Comparison of ENCODE assay signal across 15 cellular contexts in genomic region chr3:134838599-134838998, GRCh38. TPM values are rescaled to one million over a fixed set of nuclear protein-coding genes. Genes with fewer than 3 reads are reported as not detected.
DNase-seq lines count a peak whose midpoint lies in the region; ATAC-seq and TF ChIP-seq lines count a peak whose summit lies in the region.
"Had no signal": no experiment of that assay in that cellular context is flagged by ENCODE, and none has a peak within 500 bp of the region (broad histone marks: within the 10 kb centered on the region; RNA-seq: fewer than 3 reads in every experiment).

No MANE protein-coding gene starts in this region.

- no peak overlapping the region for H3K27ac Mint-ChIP-seq in glutamatergic neuron (ENCODE audit: unreplicated experiment)
- H3K27ac Mint-ChIP-seq in naive thymus-derived CD8-positive, alpha-beta T cell: no peak overlapping the region
- H3K27ac Mint-ChIP-seq: stimulated activated naive CD8-positive, alpha-beta T cell treated with anti-CD3 and anti-CD28 coated beads, Interleukin-15, Interleukin-2, amounts not matched to agents 100 ng/mL and 50 ng/mL, for 24 hours had no signal

- H3K4me3 Mint-ChIP-seq in glutamatergic neuron (ENCODE audit: unreplicated experiment): no peak overlapping the region
- no peak overlapping the region for H3K4me3 Mint-ChIP-seq in naive thymus-derived CD8-positive, alpha-beta T cell
- H3K4me3 Mint-ChIP-seq: stimulated activated naive CD8-positive, alpha-beta T cell treated with anti-CD3 and anti-CD28 coated beads, Interleukin-15, Interleukin-2, amounts not matched to agents 100 ng/mL and 50 ng/mL, for 24 hours had no signal

- peaks cover 10% of the 10 kb centered on the region for H3K27me3 ChIP-seq in Panc1 (ENCODE audit: control insufficient read depth, insufficient read depth, low read length)
- H3K27me3 ChIP-seq: left lung, pancreas had no signal

- H3K36me3 ChIP-seq in Panc1 (ENCODE audit: control insufficient read depth, insufficient read depth, low read length): no peaks in the 10 kb centered on the region
- H3K36me3 ChIP-seq: left lung, pancreas had no signal

- H3K9me3 Mint-ChIP-seq in glutamatergic neuron (ENCODE audit: unreplicated experiment): peaks cover 1% of the 10 kb centered on the region
- peaks cover 7 to 34% (median 12%) of the 10 kb centered on the region in 9 donors for H3K9me3 Mint-ChIP-seq in naive thymus-derived CD8-positive, alpha-beta T cell

- H3K4me1 ChIP-seq in Panc1 (ENCODE audit: control insufficient read depth, insufficient read depth, low read length): no peaks in the 10 kb centered on the region
- H3K4me1 ChIP-seq: left lung, pancreas had no signal

- peak; percentile 64 for TF ChIP-seq CTCF in 22Rv1 (IDR thresholded peaks at IDR 0.05)
- TF ChIP-seq CTCF in GM12865 (IDR thresholded peaks at IDR 0.05; ENCODE audit: insufficient read depth, low read depth, low read length, missing control alignments): no peak
- TF ChIP-seq CTCF in Panc1 (IDR thresholded peaks at IDR 0.05): peak; percentile 57; the same call in 1 of the 2 replicates
- TF ChIP-seq CTCF in glutamatergic neuron (IDR thresholded peaks at IDR 0.05; ENCODE audit: partially characterized antibody, unreplicated experiment): peak; percentile 70

- intact Hi-C loops in Panc1 (cut with micrococcal nuclease; ENCODE audit: unreplicated experiment): no loop called here

- H3K36me3 Mint-ChIP-seq in glutamatergic neuron (ENCODE audit: unreplicated experiment): peaks cover 15% of the 10 kb centered on the region
- peaks cover 0 to 5% (median 0%) of the 10 kb centered on the region in 3 donors for H3K36me3 Mint-ChIP-seq in naive thymus-derived CD8-positive, alpha-beta T cell

- POLR2A ChIA-PET in Panc1 (lab: Charles Lee): no interaction called here
- POLR2A ChIA-PET in naive thymus-derived CD8-positive, alpha-beta T cell (lab: Charles Lee): no interaction called here

- no peaks in the 10 kb centered on the region for H3K9me3 ChIP-seq in Panc1 (ENCODE audit: control insufficient read depth, insufficient read depth, low read depth, low read length)
- H3K9me3 ChIP-seq: pancreas had no signal

- DNase-seq in GM12865 (ENCODE audit: low read depth): peak; percentile 25
- no peak for DNase-seq in Panc1 (ENCODE audit: low read depth, low spot score)
- DNase-seq in glutamatergic neuron: no peak
- DNase-seq in NCI-H446 (lab: John Stamatoyannopoulos, UW): no peak
- no peak for DNase-seq in naive thymus-derived CD8-positive, alpha-beta T cell
- no peak for DNase-seq in HK-2 (ENCODE audit: unreplicated experiment)
- DNase-seq: activated CD4-positive, CD25-positive, alpha-beta regulatory T cell; central memory CD4-positive, alpha-beta T cell; left lung; NCI-H187; pancreas; stimulated activated CD4-positive, alpha-beta T cell treated with anti-CD3 and anti-CD28 coated beads, Interleukin-2, amount 100 ng/mL, for 48 hours had no signal

- H3K27ac ChIP-seq in 22Rv1 (no peak overlapping the region), Panc1 (ENCODE audit: low read length) (no peak overlapping the region)
- H3K27ac ChIP-seq: left lung, pancreas had no signal

- H3K4me3 ChIP-seq in GM12865 (ENCODE audit: low read depth, low read length): no peak overlapping the region
- no peak overlapping the region for H3K4me3 ChIP-seq in Panc1 (ENCODE audit: low read depth in 2 of 2, low read length in 2 of 2)
- H3K4me3 ChIP-seq: left lung, pancreas had no signal

- CTCF ChIA-PET in Panc1 (lab: Charles Lee): interaction anchor here (0.6 to 0.9 kb wide), 2 partner anchors 33 to 886 kb away, joined by 3 read pairs; no protein-coding TSS in a partner anchor

- ATAC-seq in Panc1 (no peak), HG02870 (IDR thresholded peaks at IDR 0.05; ENCODE audit: unreplicated experiment) (no peak)
- no peak for ATAC-seq in naive thymus-derived CD8-positive, alpha-beta T cell
- ATAC-seq: left lung, pancreas had no signal

- no peaks in the 10 kb centered on the region for H3K4me1 Mint-ChIP-seq in glutamatergic neuron (ENCODE audit: low read depth, unreplicated experiment)
- no peaks in the 10 kb centered on the region for H3K4me1 Mint-ChIP-seq in naive thymus-derived CD8-positive, alpha-beta T cell

- peaks cover 2% of the 10 kb centered on the region for H3K27me3 Mint-ChIP-seq in glutamatergic neuron (ENCODE audit: unreplicated experiment)
- H3K27me3 Mint-ChIP-seq in naive thymus-derived CD8-positive, alpha-beta T cell: peaks cover 0 to 13% (median 0%) of the 10 kb centered on the region in 5 donors

- in situ Hi-C loops in Panc1 (cut with HindIII; ENCODE audit: low pct_unique_long_range_greater_than_20kb, low sequenced_read_pairs): no loop called here

- no TSS peak for BruUV-seq in Panc1 (replicated peaks; lab: Mats Ljungman, UMichigan)

RNA-seq across cellular contexts. Expression of gene EPHB1, which starts 43.5 kb away (rescaled TPM):
- total RNA-seq in Panc1 (2021; ENCODE audit: unreplicated experiment) (0.46 TPM), glutamatergic neuron (ENCODE audit: unreplicated experiment) (16.3 TPM)
- polyA plus RNA-seq in Panc1 (2012; ENCODE audit: insufficient read length): not detected
- total RNA-seq in naive thymus-derived CD8-positive, alpha-beta T cell: not detected
- not detected for polyA plus RNA-seq in naive thymus-derived CD8-positive, alpha-beta T cell

Comparison
In these comparisons a context has a peak if more than half of its experiments do, and no peak if none do; other contexts are left out.
1. RNA of gene EPHB1, which starts 43.5 kb away (total RNA-seq): 16.3 TPM in glutamatergic neuron (single experiment); not detected in naive thymus-derived CD8-positive, alpha-beta T cell and 0.46 TPM in Panc1 (single experiment); every median in the first group is over 10 times any median in the second.